In the genomic region with DNA sequence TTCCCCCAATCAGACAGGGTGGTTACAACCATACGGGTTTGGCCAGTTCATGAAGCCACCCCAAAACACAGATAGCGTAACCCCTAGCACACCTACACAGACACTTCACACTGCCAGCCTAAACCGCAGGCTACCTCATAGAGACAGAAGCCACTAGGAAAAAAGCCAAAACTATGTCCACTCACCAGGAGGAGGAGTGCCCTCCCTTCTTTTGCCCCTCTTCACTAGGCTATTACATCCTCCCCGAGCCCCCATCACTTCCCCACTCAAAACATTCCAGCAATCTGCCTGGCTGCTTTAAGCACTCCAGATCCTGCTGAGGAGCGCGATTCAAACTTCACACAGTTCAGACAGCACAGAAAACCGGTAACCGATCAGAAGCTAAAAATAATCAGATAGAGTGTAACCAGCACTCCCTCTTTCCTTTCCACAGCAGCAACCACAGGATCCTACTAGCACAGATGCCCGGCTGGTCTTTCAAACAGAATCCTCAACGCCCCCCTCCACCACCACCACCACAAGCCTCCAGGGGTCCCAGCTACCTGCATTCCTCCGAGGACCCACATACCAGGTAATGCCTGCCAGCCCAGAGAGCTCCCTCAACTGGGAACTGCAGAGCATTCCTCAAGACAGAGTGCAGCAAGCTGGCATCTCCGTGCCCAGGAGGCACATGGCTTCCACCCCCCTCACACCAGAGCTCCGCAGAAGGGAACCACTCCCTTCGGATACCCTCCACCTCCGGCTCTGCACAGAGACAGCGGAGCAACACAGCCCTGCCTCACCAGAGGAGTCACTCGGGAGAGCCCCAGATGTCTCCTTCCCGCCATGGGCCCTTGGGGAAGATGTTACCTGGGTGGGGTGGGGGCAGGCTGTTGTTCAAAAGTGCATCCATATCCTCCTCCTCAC, we compare ENCODE assay signal across 9 cellular contexts. TPM values are rescaled to one million over a fixed set of nuclear protein-coding genes. Genes with fewer than 3 reads are reported as not detected.
DNase-seq lines count a peak whose midpoint lies in the region; ATAC-seq lines count a peak whose summit lies in the region.
"Had no signal": no experiment of that assay in that cellular context is flagged by ENCODE, and none has a peak within 500 bp of the region (broad histone marks: within the 10 kb centered on the region; RNA-seq: fewer than 3 reads in every experiment).

No MANE protein-coding gene starts in this region.

- H3K27ac ChIP-seq in stomach smooth muscle (ENCODE audit: low read length): peak overlapping the region; percentile 88

- no peaks in the 10 kb centered on the region for H3K9me3 ChIP-seq in stomach smooth muscle (ENCODE audit: control insufficient read depth in 2 of 2, low read length in 2 of 2)

- H3K27me3 ChIP-seq in stomach smooth muscle (ENCODE audit: control insufficient read depth in 1 of 2, insufficient read depth in 2 of 2, low read length in 2 of 2): no peaks in the 10 kb centered on the region

- peaks cover 47% of the 10 kb centered on the region for H3K4me1 ChIP-seq in stomach smooth muscle (ENCODE audit: control insufficient read depth, insufficient read depth, low read length)

- H3K36me3 ChIP-seq in stomach smooth muscle (ENCODE audit: control insufficient read depth in 2 of 2, insufficient read depth in 2 of 2, low read length in 2 of 2): peaks cover 17 to 18% of the 10 kb centered on the region in 2 donors

- peak overlapping the region; percentile 61 to 94 for H3K4me3 ChIP-seq in stomach smooth muscle (ENCODE audit: low read length in 2 of 2)

- peak; percentile 8 for ATAC-seq in left lobe of liver
- no peak for ATAC-seq in GM21786 (IDR thresholded peaks at IDR 0.05; ENCODE audit: unreplicated experiment)

- DNase-seq in NCI-H2029 treated with DMSO at 0.1 percent for 48 hours (lab: John Stamatoyannopoulos, UW) (peak; percentile 25), NCI-H2029 (lab: John Stamatoyannopoulos, UW) (no peak), T follicular helper cell (ENCODE audit: low read depth) (peak; percentile 40), cerebellar cortex (ENCODE audit: low spot score) (peak; percentile 39), left lobe of liver (ENCODE audit: low spot score) (no peak), GM19240 (ENCODE audit: insufficient read length, low spot score) (no peak)

- H3K9ac ChIP-seq in stomach smooth muscle (ENCODE audit: low read length in 2 of 2): peak overlapping the region; percentile 61 to 74

RNA-seq across cellular contexts. Expression of a gene that starts 1.5 kb away (rescaled TPM):
- total RNA-seq in left lobe of liver: 87.3 TPM

RNA-seq across cellular contexts. Expression of a gene that starts 30.1 kb away (rescaled TPM):
- 0.88 TPM for total RNA-seq in left lobe of liver
- total RNA-seq: dermis microvascular lymphatic vessel endothelial cell had no signal

RNA-seq across cellular contexts. Expression of a gene that starts 37.6 kb away (rescaled TPM):
- 14.9 TPM for total RNA-seq in left lobe of liver

RNA-seq across cellular contexts. Expression of a gene that starts 41.6 kb away (rescaled TPM):
- total RNA-seq in left lobe of liver: 3.2 TPM

RNA-seq across cellular contexts. Expression of a gene that starts 49.8 kb away (rescaled TPM):
- total RNA-seq in left lobe of liver: 8.8 TPM

Comparison
In these comparisons a context has a peak if more than half of its experiments do, and no peak if none do; other contexts are left out.
1. DNase-seq: peak in NCI-H2029 treated with DMSO at 0.1 percent for 48 hours (single experiment), T follicular helper cell (single experiment) and cerebellar cortex (single experiment); none in NCI-H2029 (single experiment), left lobe of liver (single experiment) and GM19240 (single experiment).